Comparison of ENCODE assay signal across 16 cellular contexts in genomic region chr4:18155062-18156041, GRCh38.
A peak's percentile ranks its signal among the peaks of the same experiment; 100 is the strongest.
DNase-seq lines count a peak whose midpoint lies in the region; ATAC-seq and TF ChIP-seq lines count a peak whose summit lies in the region.
"Had no signal": no experiment of that assay in that cellular context is flagged by ENCODE, and none has a peak within 500 bp of the region (broad histone marks: within the 10 kb centered on the region; RNA-seq: fewer than 3 reads in every experiment).

No MANE protein-coding gene starts in this region.

- no peaks in the 10 kb centered on the region for H3K9me3 ChIP-seq in mucosa of descending colon
- H3K9me3 ChIP-seq: HAP-1 had no signal

- H3K27ac Mint-ChIP-seq in immature natural killer cell = no peak overlapping the region
- H3K27ac Mint-ChIP-seq: CD14-positive monocyte had no signal

- no peaks in the 10 kb centered on the region for H3K36me3 ChIP-seq in mucosa of descending colon (ENCODE audit: low read depth)
- H3K36me3 ChIP-seq: HAP-1, SJSA1 had no signal

- peaks cover 0 to 15% (median 1%) of the 10 kb centered on the region in 6 donors for H3K9me3 Mint-ChIP-seq in immature natural killer cell

- peaks cover 0 to 4% (median 2%) of the 10 kb centered on the region in 3 donors for H3K27me3 Mint-ChIP-seq in immature natural killer cell (ENCODE audit: low read depth in 3 of 3)

- intact Hi-C loops in mucosa of descending colon (cut with DNase I, micrococcal nuclease) (no loop called here), sciatic nerve (cut with DNase I) (no loop called here)

- H3K4me3 ChIP-seq in mucosa of descending colon = no peak overlapping the region
- H3K4me3 ChIP-seq: HAP-1, SJSA1 had no signal

- no peak for TF ChIP-seq CTCF in mucosa of descending colon (IDR thresholded peaks at IDR 0.05)

- no peaks in the 10 kb centered on the region for H3K4me1 Mint-ChIP-seq in immature natural killer cell
- H3K4me1 Mint-ChIP-seq: CD14-positive monocyte had no signal

- DNase-seq in COR-L47 (lab: John Stamatoyannopoulos, UW) (peak; percentile 27), LoVo (ENCODE audit: low spot score) (peak; percentile 12), cerebellar cortex (ENCODE audit: low spot score) (peak; percentile 1), mucosa of descending colon (peak in 1 of 3 donors; percentile 19), immature natural killer cell (no peak), sciatic nerve (ENCODE audit: low spot score) (no peak), SKM-1 treated with dmso at 0.1 percent for 144 hours (lab: John Stamatoyannopoulos, UW; ENCODE audit: unreplicated experiment) (no peak)
- DNase-seq: AML-193, DMS79, NCI-H146, NCI-H345, NCI-H526, SW 1271 had no signal

- H3K4me3 Mint-ChIP-seq in immature natural killer cell = no peak overlapping the region
- H3K4me3 Mint-ChIP-seq: CD14-positive monocyte had no signal

- H3K4me1 ChIP-seq in mucosa of descending colon (ENCODE audit: low read depth) = no peaks in the 10 kb centered on the region
- H3K4me1 ChIP-seq: HAP-1, SJSA1 had no signal

- H3K36me3 Mint-ChIP-seq in immature natural killer cell = no peaks in the 10 kb centered on the region
- H3K36me3 Mint-ChIP-seq: CD14-positive monocyte had no signal

- ATAC-seq in mucosa of descending colon (peak; percentile 37), sciatic nerve (no peak)

Comparison
In these comparisons a context has a peak if more than half of its experiments do, and no peak if none do; other contexts are left out.
1. DNase-seq: peak in COR-L47 (single experiment), LoVo (single experiment) and cerebellar cortex (single experiment); none in immature natural killer cell (0 of 3), sciatic nerve (single experiment) and SKM-1 treated with dmso at 0.1 percent for 144 hours (single experiment).